11 cellular contexts compared by ENCODE assay signal in genomic region chr2:36561223-36561944, GRCh38. TPM values are rescaled to one million over a fixed set of nuclear protein-coding genes. Genes with fewer than 3 reads are reported as not detected.
DNase-seq lines count a peak whose midpoint lies in the region; ATAC-seq and TF ChIP-seq lines count a peak whose summit lies in the region.
"Had no signal": no experiment of that assay in that cellular context is flagged by ENCODE, and none has a peak within 500 bp of the region (broad histone marks: within the 10 kb centered on the region; RNA-seq: fewer than 3 reads in every experiment).

No MANE protein-coding gene starts in this region.

- no peak for TF ChIP-seq CTCF in GM23338 (conservative IDR thresholded peaks at IDR 0.05; ENCODE audit: low read depth in 2 of 2)
- TF ChIP-seq CTCF in fibroblast of villous mesenchyme (IDR thresholded peaks at IDR 0.05; ENCODE audit: insufficient read depth, low read depth, low read length), result no peak

- DNase-seq in GM23338 (ENCODE audit: low spot score) (peak; percentile 40), SW 1271 (lab: John Stamatoyannopoulos, UW) (peak; percentile 94 to 98), fibroblast of villous mesenchyme (ENCODE audit: low read depth) (peak; percentile 88), renal cortical epithelial cell (ENCODE audit: low read depth) (peak; percentile 97), T-helper 9 cell (no peak)
- DNase-seq in activated CD4-positive, alpha-beta memory T cell treated with anti-CD3 and anti-CD28 coated beads, Interleukin-2, amount 10 ng/mL, durations not matched to agents 7 days and 5 days, result no peak
- DNase-seq: activated T-cell treated with anti-CD3 and anti-CD28 coated beads, Interleukin-2, amount 50 U/mL, for 48 hours; naive B cell; NCI-H1105 had no signal

- H3K27ac Mint-ChIP-seq in GM23338, result no peak overlapping the region
- no peak overlapping the region for H3K27ac Mint-ChIP-seq in activated CD4-positive, alpha-beta memory T cell treated with anti-CD3 and anti-CD28 coated beads, Interleukin-2, amount 10 ng/mL, durations not matched to agents 7 days and 5 days

- no peak overlapping the region for H3K27ac ChIP-seq in GM23338 (ENCODE audit: low read depth)

- H3K27me3 ChIP-seq in GM23338 (ENCODE audit: insufficient read depth), result no peaks in the 10 kb centered on the region

- H2AFZ ChIP-seq in GM23338, result no peak overlapping the region

- CTCF ChIA-PET in activated CD4-positive, alpha-beta memory T cell treated with anti-CD3 and anti-CD28 coated beads, Interleukin-2, amount 10 ng/mL, durations not matched to agents 7 days and 5 days (lab: Charles Lee), result no interaction called here

- H3K27me3 Mint-ChIP-seq in GM23338 (ENCODE audit: insufficient read depth, low read depth, poor library complexity), result peaks cover 6% of the 10 kb centered on the region
- no peaks in the 10 kb centered on the region for H3K27me3 Mint-ChIP-seq in activated CD4-positive, alpha-beta memory T cell treated with anti-CD3 and anti-CD28 coated beads, Interleukin-2, amount 10 ng/mL, durations not matched to agents 7 days and 5 days
- H3K27me3 Mint-ChIP-seq: naive B cell had no signal

- no peaks in the 10 kb centered on the region for H3K36me3 ChIP-seq in GM23338 (ENCODE audit: insufficient read depth)

- no peak overlapping the region for H3K4me2 ChIP-seq in GM23338

- H3F3A ChIP-seq in GM23338 (replicated peaks; ENCODE audit: low read depth), result no peaks in the 10 kb centered on the region

- H3K9me2 ChIP-seq in GM23338 (ENCODE audit: insufficient read depth), result no peaks in the 10 kb centered on the region

- H3K79me2 ChIP-seq in GM23338 (replicated peaks; ENCODE audit: insufficient read depth), result no peaks in the 10 kb centered on the region; the same call in 1 of the 2 replicates

- peaks cover 21% of the 10 kb centered on the region for H3K4me1 ChIP-seq in GM23338 (ENCODE audit: insufficient read depth)

- H3K36me3 Mint-ChIP-seq in GM23338 (ENCODE audit: low read depth), result peaks cover 9% of the 10 kb centered on the region; the same call in 1 of the 3 replicates
- H3K36me3 Mint-ChIP-seq in activated CD4-positive, alpha-beta memory T cell treated with anti-CD3 and anti-CD28 coated beads, Interleukin-2, amount 10 ng/mL, durations not matched to agents 7 days and 5 days (ENCODE audit: low read depth), result peaks cover 28% of the 10 kb centered on the region

- POLR2A ChIA-PET in activated CD4-positive, alpha-beta memory T cell treated with anti-CD3 and anti-CD28 coated beads, Interleukin-2, amount 10 ng/mL, durations not matched to agents 7 days and 5 days (lab: Charles Lee), result no interaction called here

- ATAC-seq in GM23338 (no peak), GM18868 (IDR thresholded peaks at IDR 0.05; ENCODE audit: unreplicated experiment) (no peak), HG02571 (IDR thresholded peaks at IDR 0.05; ENCODE audit: unreplicated experiment) (no peak)

- H3K4me3 ChIP-seq in GM23338, result no peak overlapping the region
- H3K4me3 ChIP-seq in fibroblast of villous mesenchyme (ENCODE audit: low read depth, low read length), result no peak overlapping the region

- peaks cover 51% of the 10 kb centered on the region for H3K4me1 Mint-ChIP-seq in GM23338
- peaks cover 10% of the 10 kb centered on the region for H3K4me1 Mint-ChIP-seq in activated CD4-positive, alpha-beta memory T cell treated with anti-CD3 and anti-CD28 coated beads, Interleukin-2, amount 10 ng/mL, durations not matched to agents 7 days and 5 days

- H3K4me3 Mint-ChIP-seq in GM23338, result no peak overlapping the region
- no peak overlapping the region for H3K4me3 Mint-ChIP-seq in activated CD4-positive, alpha-beta memory T cell treated with anti-CD3 and anti-CD28 coated beads, Interleukin-2, amount 10 ng/mL, durations not matched to agents 7 days and 5 days
- H3K4me3 Mint-ChIP-seq: naive B cell had no signal

- H4K20me1 ChIP-seq in GM23338 (replicated peaks; ENCODE audit: insufficient read depth), result no peaks in the 10 kb centered on the region

- H3K9me3 Mint-ChIP-seq in GM23338, result no peaks in the 10 kb centered on the region; the same call in 2 of the 3 replicates
- H3K9me3 Mint-ChIP-seq in activated CD4-positive, alpha-beta memory T cell treated with anti-CD3 and anti-CD28 coated beads, Interleukin-2, amount 10 ng/mL, durations not matched to agents 7 days and 5 days, result no peaks in the 10 kb centered on the region
- H3K9me3 Mint-ChIP-seq: naive B cell had no signal

TF ChIP-seq in GM23338, 12 proteins besides CTCF, POLR2A, EP300 and RAD21:
- no peak for TF ChIP-seq ZNF462 (CRISPR knock-in tag; IDR thresholded peaks at IDR 0.05)
- no peak for TF ChIP-seq JUNB (IDR thresholded peaks at IDR 0.05; ENCODE audit: unreplicated experiment)
- no peak for TF ChIP-seq EZH2phosphoT487 (IDR thresholded peaks at IDR 0.05; ENCODE audit: unreplicated experiment)
- TF ChIP-seq EZH2 (IDR thresholded peaks at IDR 0.05; ENCODE audit: low read depth, unreplicated experiment), result no peak

RNA-seq across cellular contexts. Expression of gene FEZ2, which starts 36.6 kb away (rescaled TPM):
- 25.9 and 28.0 TPM in 2 replicates for total RNA-seq in GM23338 (2014; rRNA removed; shearing (Covaris generic))
- polyA plus RNA-seq in GM23338 (2016; fragmentation: Nextera tagmentation; extraction: Ambion mirVana), result 32.9 and 35.9 TPM in 2 replicates
- total RNA-seq in fibroblast of villous mesenchyme (53.1 and 56.6 TPM in 2 replicates), renal cortical epithelial cell (64.4 and 76.0 TPM in 2 replicates)
- total RNA-seq in activated CD4-positive, alpha-beta memory T cell treated with anti-CD3 and anti-CD28 coated beads, Interleukin-2, amount 10 ng/mL, durations not matched to agents 7 days and 5 days, result 10 to 100 TPM; 12.3 to 16.5 TPM

Comparison
In these comparisons a context has a peak if more than half of its experiments do, and no peak if none do; other contexts are left out.
1. DNase-seq: peak in GM23338 (single experiment), SW 1271 (2 of 2), fibroblast of villous mesenchyme (single experiment) and renal cortical epithelial cell (single experiment); none in T-helper 9 cell (single experiment) and activated CD4-positive, alpha-beta memory T cell treated with anti-CD3 and anti-CD28 coated beads, Interleukin-2, amount 10 ng/mL, durations not matched to agents 7 days and 5 days (single experiment).